Comparison of ENCODE assay signal across 19 cellular contexts in the genomic region with DNA sequence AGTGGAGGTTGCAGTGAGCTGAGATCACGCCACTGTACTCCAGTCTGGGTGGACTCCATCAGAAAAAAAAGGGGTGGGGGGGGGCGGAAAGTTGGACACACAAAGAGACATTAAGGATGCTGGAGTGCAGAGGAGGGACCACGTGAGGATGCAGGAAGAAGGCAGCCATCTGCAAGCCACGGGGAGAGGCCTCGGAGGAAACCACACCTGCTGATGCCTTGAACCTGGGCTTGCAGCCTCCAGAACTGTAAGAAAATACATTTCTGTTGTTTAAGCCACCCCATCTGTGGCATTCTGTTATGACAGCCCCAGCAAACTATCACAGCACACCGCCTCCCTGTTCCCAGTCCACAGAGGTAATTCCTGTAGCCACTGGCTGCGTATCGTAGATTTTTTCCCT.
"Had no signal": no experiment of that assay in that cellular context is flagged by ENCODE, and none has a peak within 500 bp of the region (broad histone marks: within the 10 kb centered on the region; RNA-seq: fewer than 3 reads in every experiment).

No MANE protein-coding gene starts in this region.

- H3K27ac Mint-ChIP-seq: naive B cell, nephron, type B pancreatic cell had no signal

- H3K36me3 Mint-ChIP-seq: naive B cell had no signal

- ATAC-seq: pancreas, right cardiac atrium had no signal

- H3K36me3 ChIP-seq: pancreas, stomach, thyroid gland had no signal

- H3K27me3 ChIP-seq: dorsolateral prefrontal cortex, pancreas, stomach, thyroid gland had no signal

- H3K27ac ChIP-seq: pancreas, stomach, thyroid gland had no signal

- H3K9me3 Mint-ChIP-seq: naive B cell, type B pancreatic cell had no signal

- H3K4me3 ChIP-seq: dorsolateral prefrontal cortex, pancreas, stomach, thyroid gland had no signal

- H3K27me3 Mint-ChIP-seq: naive B cell, progenitor cell of endocrine pancreas, type B pancreatic cell had no signal

- H3K4me3 Mint-ChIP-seq: naive B cell, nephron, type B pancreatic cell had no signal

- DNase-seq: dorsolateral prefrontal cortex; effector CD8-positive, alpha-beta T cell; foreskin melanocyte; head of caudate nucleus; kidney glomerular epithelial cell; mesendoderm; naive B cell; occipital lobe; pancreas; small intestine; stimulated activated CD4-positive, alpha-beta T cell treated with anti-CD3 and anti-CD28 coated beads, Interleukin-12 subunit alpha, Interleukin-12 subunit beta, amount 100 ng/mL, for 4 hours; stimulated activated naive CD4-positive, alpha-beta T cell; stomach; substantia nigra; thyroid gland had no signal

- H3K9me3 ChIP-seq: pancreas, stomach, thyroid gland had no signal
